In genomic region chr5:169279125-169279524, GRCh38 we compare ENCODE assay signal across 13 cellular contexts. TPM values are rescaled to one million over a fixed set of nuclear protein-coding genes. Genes with fewer than 3 reads are reported as not detected.
DNase-seq lines count a peak whose midpoint lies in the region; ATAC-seq and TF ChIP-seq lines count a peak whose summit lies in the region.
"Had no signal": no experiment of that assay in that cellular context is flagged by ENCODE, and none has a peak within 500 bp of the region (broad histone marks: within the 10 kb centered on the region; RNA-seq: fewer than 3 reads in every experiment).

No MANE protein-coding gene starts in this region.

- no peaks in the 10 kb centered on the region for H3K36me3 Mint-ChIP-seq in H9 (ENCODE audit: insufficient read depth in 1 of 3, low read depth in 3 of 3)
- H3K36me3 Mint-ChIP-seq: CD4-positive, CD25-positive, alpha-beta regulatory T cell had no signal

- H4K20me1 ChIP-seq in H9 (ENCODE audit: control insufficient read depth, insufficient read depth, insufficient read length), result no peaks in the 10 kb centered on the region
- H4K20me1 ChIP-seq: BLaER1 treated with 17β-estradiol and CSF1 and Interleukin-3, amounts not matched to agents 10 nM and 100 nM had no signal

- no peak overlapping the region for H2BK5ac ChIP-seq in H9 (ENCODE audit: insufficient read length, low read length)

- H3K9me3 Mint-ChIP-seq in H9, result no peaks in the 10 kb centered on the region

- H3K4me1 Mint-ChIP-seq in H9, result peaks cover 18% of the 10 kb centered on the region in 2 experiments
- H3K4me1 Mint-ChIP-seq: CD4-positive, CD25-positive, alpha-beta regulatory T cell had no signal

- no peaks in the 10 kb centered on the region for H3K23me2 ChIP-seq in H9 (ENCODE audit: insufficient read length, low read depth, low read length, poor library complexity, severe bottlenecking)

- no peaks in the 10 kb centered on the region for H3K79me1 ChIP-seq in H9 (ENCODE audit: insufficient read depth, low read depth, low read length, poor library complexity, severe bottlenecking)

- H4K5ac ChIP-seq in H9 (ENCODE audit: insufficient read length, low read depth, low read length), result no peak overlapping the region

- no peak overlapping the region for H3K27ac Mint-ChIP-seq in H9
- H3K27ac Mint-ChIP-seq: CD4-positive, CD25-positive, alpha-beta regulatory T cell had no signal

- H2BK15ac ChIP-seq in H9 (ENCODE audit: low read depth, low read length), result no peak overlapping the region

- no peak overlapping the region for H2AK5ac ChIP-seq in H9 (ENCODE audit: insufficient read length, low read length)

- H3K18ac ChIP-seq in H9 (ENCODE audit: insufficient read length, low read depth, low read length), result no peak overlapping the region

- TF ChIP-seq CTCF in H9 (conservative IDR thresholded peaks at IDR 0.05), result no peak

- no peak overlapping the region for H3K14ac ChIP-seq in H9 (ENCODE audit: insufficient read depth, low read length)

- no peak overlapping the region for H2BK20ac ChIP-seq in H9 (ENCODE audit: low read depth, low read length, poor library complexity, severe bottlenecking)

- H3K79me2 ChIP-seq in H9 (ENCODE audit: insufficient read depth, low read length), result no peaks in the 10 kb centered on the region

- DNase-seq in DMS 273 (lab: John Stamatoyannopoulos, UW; ENCODE audit: unreplicated experiment) (peak; percentile 62), H9 (peak; percentile 38), NCI-H69 (lab: John Stamatoyannopoulos, UW) (peak; percentile 36), iPS-NIHi7 (ENCODE audit: extremely low spot score) (peak; percentile 48), NCI-H82 treated with DMSO at 0.1 percent for 48 hours (lab: John Stamatoyannopoulos, UW; ENCODE audit: unreplicated experiment) (no peak), cerebellar cortex (ENCODE audit: low spot score) (no peak)
- DNase-seq: ACHN; CD4-positive, CD25-positive, alpha-beta regulatory T cell; DND-41; GDM1 had no signal

- no peaks in the 10 kb centered on the region for H3K27me3 ChIP-seq in H9 (ENCODE audit: insufficient read depth, low read length)
- H3K27me3 ChIP-seq: BLaER1 treated with 17β-estradiol and CSF1 and Interleukin-3, amounts not matched to agents 10 nM and 100 nM had no signal

- H3K56ac ChIP-seq in H9 (ENCODE audit: insufficient read length, low read depth, low read length), result no peak overlapping the region

- peaks cover 8% of the 10 kb centered on the region; the same call in 1 of the 2 replicates for H3K27me3 Mint-ChIP-seq in H9 (ENCODE audit: low read depth)
- H3K27me3 Mint-ChIP-seq: CD4-positive, CD25-positive, alpha-beta regulatory T cell had no signal

- no peak overlapping the region for H2BK120ac ChIP-seq in H9 (ENCODE audit: low read depth, low read length, poor library complexity, severe bottlenecking)

- H4K91ac ChIP-seq in H9 (ENCODE audit: insufficient read length, low read depth, low read length), result no peak overlapping the region

- H2AFZ ChIP-seq in H9 (ENCODE audit: low read length), result no peak overlapping the region

- no peak overlapping the region for H3K4ac ChIP-seq in H9 (ENCODE audit: low read depth, low read length)

- ATAC-seq in HG02571 (IDR thresholded peaks at IDR 0.05; ENCODE audit: unreplicated experiment), result no peak

- H3K27ac ChIP-seq in H9 (ENCODE audit: insufficient read length, low read depth, low read length), result no peak overlapping the region
- H3K27ac ChIP-seq: BLaER1 treated with 17β-estradiol and CSF1 and Interleukin-3, amounts not matched to agents 10 nM and 100 nM; KMS-11 had no signal

- no peak overlapping the region for H3K4me3 Mint-ChIP-seq in H9
- H3K4me3 Mint-ChIP-seq: CD4-positive, CD25-positive, alpha-beta regulatory T cell had no signal

- H2BK12ac ChIP-seq in H9 (ENCODE audit: insufficient read length, low read depth, low read length), result no peak overlapping the region

- no peak overlapping the region for H3T11ph ChIP-seq in H9 (ENCODE audit: low read length)

- no peak overlapping the region for H3K23ac ChIP-seq in H9 (ENCODE audit: insufficient read length, low read depth, low read length)

- no peak overlapping the region for H3K9ac ChIP-seq in H9 (ENCODE audit: extremely low read depth, insufficient read length, low read length)
- H3K9ac ChIP-seq: BLaER1 treated with 17β-estradiol and CSF1 and Interleukin-3, amounts not matched to agents 10 nM and 100 nM; KMS-11 had no signal

- H4K8ac ChIP-seq in H9 (replicated peaks; ENCODE audit: insufficient read length, low read depth, low read length), result no peak overlapping the region

- WGBS in H9 (ENCODE audit: extremely low coverage, insufficient read length, low lambda C conversion rate), result no CpG with 5 or more reads among the region's 2 CpGs

- H3K4me2 ChIP-seq in H9 (ENCODE audit: insufficient read depth, insufficient read length, low read length), result peak overlapping the region; percentile 24
- H3K4me2 ChIP-seq: BLaER1 treated with 17β-estradiol and CSF1 and Interleukin-3, amounts not matched to agents 10 nM and 100 nM; KMS-11 had no signal

- H3K9me3 ChIP-seq in H9 (ENCODE audit: control insufficient read depth, low read depth, low read length), result no peaks in the 10 kb centered on the region
- H3K9me3 ChIP-seq: BLaER1 treated with 17β-estradiol and CSF1 and Interleukin-3, amounts not matched to agents 10 nM and 100 nM had no signal

- H3K4me1 ChIP-seq in H9 (ENCODE audit: insufficient read depth, low read length), result no peaks in the 10 kb centered on the region; the same call in 1 of the 2 replicates
- H3K4me1 ChIP-seq: BLaER1 treated with 17β-estradiol and CSF1 and Interleukin-3, amounts not matched to agents 10 nM and 100 nM had no signal

RNA-seq across cellular contexts. Expression of gene SLIT3, which starts 21.8 kb away (rescaled TPM):
- 0.75 and 0.92 TPM in 2 replicates for total RNA-seq in H9 (2021)
- total RNA-seq: CD4-positive, CD25-positive, alpha-beta regulatory T cell had no signal

Comparison
In these comparisons a context has a peak if more than half of its experiments do, and no peak if none do; other contexts are left out.
1. DNase-seq: peak in DMS 273 (single experiment), H9 (single experiment), NCI-H69 (single experiment) and iPS-NIHi7 (single experiment); none in NCI-H82 treated with DMSO at 0.1 percent for 48 hours (single experiment) and cerebellar cortex (single experiment).